Comparison of ENCODE assay signal across 8 cellular contexts in the genomic region with DNA sequence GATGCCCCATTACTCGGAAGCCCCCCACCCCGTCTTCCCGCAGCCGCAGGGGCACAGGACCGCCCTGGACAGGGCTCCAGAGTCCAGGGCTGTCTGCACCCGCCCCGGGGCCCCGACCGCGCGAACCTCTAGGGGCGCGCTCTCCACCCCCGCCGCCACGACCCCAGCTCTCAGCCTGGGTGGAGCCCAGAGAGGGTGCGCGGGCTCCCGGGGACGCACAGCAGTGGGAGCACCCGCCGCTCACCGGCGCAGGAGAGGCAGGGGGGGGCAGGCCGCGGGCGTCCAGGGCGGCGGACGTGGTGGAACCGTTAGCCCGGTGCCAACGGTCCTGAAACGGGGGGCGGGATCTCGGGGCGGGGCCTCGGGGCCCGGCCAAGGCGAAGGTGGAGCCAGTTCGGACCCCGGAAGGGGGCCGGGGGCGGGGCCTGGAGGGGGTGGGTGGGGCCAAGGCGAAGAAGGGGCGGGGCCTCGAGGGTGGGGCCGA. TPM values are rescaled to one million over a fixed set of nuclear protein-coding genes. Genes with fewer than 3 reads are reported as not detected.
A peak's percentile ranks its signal among the peaks of the same experiment; 100 is the strongest.
DNase-seq lines count a peak whose midpoint lies in the region; ATAC-seq lines count a peak whose summit lies in the region.

ATP8B3 (minus strand) TSS at position 335 of the 484 bp plus-strand sequence. CDS start 540 bp downstream, outside the sequence.

- peak; percentile 4 for ATAC-seq in HG03175 (IDR thresholded peaks at IDR 0.05; ENCODE audit: unreplicated experiment)
- peak; percentile 24 to 26 for ATAC-seq in activated T-cell treated with anti-CD3 and anti-CD28 coated beads, Interleukin-2, amount 50 U/mL, for 72 hours (replicated peaks in 1 of 2)

- DNase-seq in stimulated activated CD4-positive, alpha-beta T cell treated with anti-CD3 and anti-CD28 coated beads, Interleukin-12 subunit alpha, Interleukin-12 subunit beta, amount 100 ng/mL, for 4 hours: peak; percentile 72
- DNase-seq in stimulated activated CD4-positive, alpha-beta T cell treated with anti-CD3 and anti-CD28 coated beads, Interleukin-2, amount 100 ng/mL, for 48 hours: no peak
- DNase-seq in activated T-cell treated with anti-CD3 and anti-CD28 coated beads, Interleukin-2, amount 50 U/mL, for 72 hours: no peak
- peak; percentile 98 for DNase-seq in hepatic stellate cell (ENCODE audit: low spot score)
- peak; percentile 43 for DNase-seq in stimulated activated CD8-positive, alpha-beta memory T cell treated with anti-CD3 and anti-CD28 coated beads, Interleukin-15, amount 100 ng/mL, for 1 hour (ENCODE audit: low read depth)
- DNase-seq in OCI-M1 (lab: John Stamatoyannopoulos, UW): no peak
- DNase-seq in COR-L47 (lab: John Stamatoyannopoulos, UW): no peak

- peak within 1 kb of the TSS; percentile 79 to 95 for H3K4me3 Mint-ChIP-seq in activated T-cell treated with anti-CD3 and anti-CD28 coated beads, Interleukin-2, amount 50 U/mL, for 72 hours

- no peaks in the 10 kb centered on the region for H3K27me3 Mint-ChIP-seq in activated T-cell treated with anti-CD3 and anti-CD28 coated beads, Interleukin-2, amount 50 U/mL, for 72 hours (ENCODE audit: low read depth)

- peak within 1 kb of the TSS; percentile 43 for H3K27ac Mint-ChIP-seq in activated T-cell treated with anti-CD3 and anti-CD28 coated beads, Interleukin-2, amount 50 U/mL, for 72 hours

- peaks cover 17% of the 10 kb centered on the region for H3K4me1 Mint-ChIP-seq in activated T-cell treated with anti-CD3 and anti-CD28 coated beads, Interleukin-2, amount 50 U/mL, for 72 hours (ENCODE audit: low read depth)

- H3K36me3 Mint-ChIP-seq in activated T-cell treated with anti-CD3 and anti-CD28 coated beads, Interleukin-2, amount 50 U/mL, for 72 hours (ENCODE audit: insufficient read depth in 2 of 2): no peaks in the 10 kb centered on the region

- no peaks in the 10 kb centered on the region for H3K9me3 Mint-ChIP-seq in activated T-cell treated with anti-CD3 and anti-CD28 coated beads, Interleukin-2, amount 50 U/mL, for 72 hours

RNA-seq across cellular contexts. Expression of gene ATP8B3, which starts in this region (rescaled TPM):
- 10 to 100 TPM; 12.1 to 12.8 TPM for total RNA-seq in activated T-cell treated with anti-CD3 and anti-CD28 coated beads, Interleukin-2, amount 50 U/mL, for 72 hours

Comparison
In these comparisons a context has a peak if more than half of its experiments do, and no peak if none do; other contexts are left out.
1. DNase-seq: peak in stimulated activated CD4-positive, alpha-beta T cell treated with anti-CD3 and anti-CD28 coated beads, Interleukin-12 subunit alpha, Interleukin-12 subunit beta, amount 100 ng/mL, for 4 hours (single experiment), hepatic stellate cell (single experiment) and stimulated activated CD8-positive, alpha-beta memory T cell treated with anti-CD3 and anti-CD28 coated beads, Interleukin-15, amount 100 ng/mL, for 1 hour (single experiment); none in stimulated activated CD4-positive, alpha-beta T cell treated with anti-CD3 and anti-CD28 coated beads, Interleukin-2, amount 100 ng/mL, for 48 hours (0 of 2), activated T-cell treated with anti-CD3 and anti-CD28 coated beads, Interleukin-2, amount 50 U/mL, for 72 hours (0 of 2), OCI-M1 (single experiment) and COR-L47 (single experiment).